9 cellular contexts compared by ENCODE assay signal in the genomic region with DNA sequence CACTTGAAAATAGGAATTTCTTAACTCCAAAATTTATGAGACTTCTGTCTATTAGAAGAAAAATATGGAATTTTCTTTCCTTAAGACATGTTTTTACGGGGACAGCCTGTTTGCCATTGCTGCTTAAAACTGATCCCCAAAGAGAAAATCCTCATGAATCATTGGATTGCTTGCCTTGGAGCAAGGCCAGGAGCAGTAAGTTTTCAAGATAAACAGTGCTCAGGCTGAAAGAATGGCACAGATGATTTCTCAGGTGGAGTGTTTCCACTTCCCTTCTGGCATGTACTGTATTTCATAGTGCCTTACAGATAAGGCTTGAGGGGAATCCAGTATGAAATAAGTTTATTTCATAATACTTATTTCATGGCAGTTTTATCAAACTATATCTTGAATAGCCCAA.
A peak's percentile ranks its signal among the peaks of the same experiment; 100 is the strongest.
DNase-seq lines count a peak whose midpoint lies in the region; ATAC-seq lines count a peak whose summit lies in the region.
"Had no signal": no experiment of that assay in that cellular context is flagged by ENCODE, and none has a peak within 500 bp of the region (broad histone marks: within the 10 kb centered on the region; RNA-seq: fewer than 3 reads in every experiment).

No MANE protein-coding gene starts in this region.

- intact Hi-C loops in left cardiac atrium (cut with DNase I) (no loop called here), Right ventricle myocardium superior (cut with DNase I) (no loop called here)

- ATAC-seq in left cardiac atrium (peak; percentile 53 to 92), Right ventricle myocardium superior (ENCODE audit: poor library complexity) (no peak), HG02610 (IDR thresholded peaks at IDR 0.05; ENCODE audit: unreplicated experiment) (no peak), HG03521 (IDR thresholded peaks at IDR 0.05; ENCODE audit: unreplicated experiment) (no peak)

- DNase-seq in left cardiac atrium: peak; percentile 20
- DNase-seq in Right ventricle myocardium superior: no peak
- DNase-seq in astrocyte of the hippocampus (ENCODE audit: low read depth, low spot score): peak; percentile 81
- DNase-seq in kidney tubule cell (ENCODE audit: low spot score): peak; percentile 77
- DNase-seq in GF-D8 (lab: John Stamatoyannopoulos, UW): no peak
- no peak for DNase-seq in stimulated activated CD4-positive, alpha-beta T cell treated with anti-CD3 and anti-CD28 coated beads, Interleukin-4, amount 100 ng/mL, for 1 hour
- DNase-seq: stimulated activated naive CD4-positive, alpha-beta T cell treated with Interleukin-2 at 50 U/mL for 16 hours had no signal

Comparison
In these comparisons a context has a peak if more than half of its experiments do, and no peak if none do; other contexts are left out.
1. ATAC-seq: peak in left cardiac atrium (2 of 2); none in Right ventricle myocardium superior (single experiment), HG02610 (single experiment) and HG03521 (single experiment).
2. DNase-seq: peak in left cardiac atrium (single experiment), astrocyte of the hippocampus (single experiment) and kidney tubule cell (single experiment); none in Right ventricle myocardium superior (single experiment), GF-D8 (single experiment) and stimulated activated CD4-positive, alpha-beta T cell treated with anti-CD3 and anti-CD28 coated beads, Interleukin-4, amount 100 ng/mL, for 1 hour (single experiment).